ENCODE assay signal across 35 cellular contexts in the genomic region with DNA sequence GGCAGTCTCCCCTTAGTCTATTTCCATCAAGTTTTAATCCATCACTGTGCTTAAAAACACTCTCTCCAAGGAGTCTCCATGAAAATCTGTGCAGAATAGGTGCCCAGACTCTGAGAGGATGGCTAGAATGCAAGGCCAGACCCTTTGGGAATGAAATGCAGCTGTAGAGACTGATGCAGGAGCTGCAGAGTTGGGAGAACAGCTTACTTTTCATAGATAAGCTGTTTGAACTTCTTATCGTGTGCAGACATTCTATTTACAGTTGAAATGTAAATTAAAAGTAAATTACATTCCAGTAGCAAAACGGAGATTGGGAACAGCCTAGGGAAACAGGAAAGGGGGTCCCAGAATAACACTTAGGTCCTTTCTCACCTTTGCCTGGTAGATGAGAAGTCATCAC. TPM values are rescaled to one million over a fixed set of nuclear protein-coding genes. Genes with fewer than 3 reads are reported as not detected.
"Had no signal": no experiment of that assay in that cellular context is flagged by ENCODE, and none has a peak within 500 bp of the region (broad histone marks: within the 10 kb centered on the region; RNA-seq: fewer than 3 reads in every experiment).

No MANE protein-coding gene starts in this region.

- H3K4me3 ChIP-seq: MG63 had no signal

- H3K36me3 ChIP-seq: MG63 had no signal

- H3K9me3 ChIP-seq: MG63 had no signal

- DNase-seq: Karpas-422, Kasumi-1, MG63, MM.1S, MV-4-11, NCI-H1048, NCI-H1092, NCI-H1092 treated with DMSO at 0.1 percent for 48 hours, NCI-H1105, NCI-H1105 treated with DMSO at 0.1 percent for 48 hours, NCI-H1417, NCI-H1417 treated with DMSO at 0.1 percent for 48 hours, NCI-H1436, NCI-H1436 treated with DMSO at 0.1 percent for 48 hours, NCI-H1694, NCI-H1694 treated with DMSO at 0.1 percent for 48 hours, NCI-H187, NCI-H187 treated with DMSO at 0.1 percent for 48 hours, NCI-H1930, NCI-H2029, NCI-H2029 treated with DMSO at 0.1 percent for 48 hours, NCI-H2081, NCI-H2081 treated with DMSO at 0.1 percent for 48 hours, NCI-H2107, NCI-H2171, NCI-H2171 treated with DMSO at 0.1 percent for 48 hours, NCI-H2227 treated with DMSO at 0.1 percent for 48 hours, NCI-H226, NCI-H345, NCI-H446, NCI-H446 treated with DMSO at 0.1 percent for 48 hours, NCI-H510A, NCI-H510A treated with DMSO at 0.1 percent for 48 hours, NCI-H524 had no signal

RNA-seq across cellular contexts. Expression of gene RASSF4, which starts 56.0 kb away (rescaled TPM):
- total RNA-seq: MCF 10A had no signal
